ENCODE assay signal across 34 cellular contexts in genomic region chr17:20051624-20052023, GRCh38.
"Had no signal": no experiment of that assay in that cellular context is flagged by ENCODE, and none has a peak within 500 bp of the region (broad histone marks: within the 10 kb centered on the region; RNA-seq: fewer than 3 reads in every experiment).

No MANE protein-coding gene starts in this region.

- H3K9ac ChIP-seq: KMS-11 had no signal

- DNase-seq: Karpas-422, Kasumi-1, KG1, MG63, MM.1S, MV-4-11, NCI-H1048, NCI-H1092, NCI-H1092 treated with DMSO at 0.1 percent for 48 hours, NCI-H1105, NCI-H1105 treated with DMSO at 0.1 percent for 48 hours, NCI-H1417, NCI-H1417 treated with DMSO at 0.1 percent for 48 hours, NCI-H1436, NCI-H1436 treated with DMSO at 0.1 percent for 48 hours, NCI-H146, NCI-H1694, NCI-H1694 treated with DMSO at 0.1 percent for 48 hours, NCI-H187, NCI-H187 treated with DMSO at 0.1 percent for 48 hours, NCI-H1930, NCI-H2029, NCI-H2029 treated with DMSO at 0.1 percent for 48 hours, NCI-H2081 treated with DMSO at 0.1 percent for 48 hours, NCI-H2107, NCI-H2171, NCI-H2171 treated with DMSO at 0.1 percent for 48 hours, NCI-H2227 treated with DMSO at 0.1 percent for 48 hours, NCI-H226, NCI-H345, NCI-H446, NCI-H446 treated with DMSO at 0.1 percent for 48 hours, NCI-H510A had no signal

- H3K27me3 ChIP-seq: MG63 had no signal

- H3K4me2 ChIP-seq: KMS-11 had no signal

- H3K36me3 ChIP-seq: MG63 had no signal

- H3K9me3 ChIP-seq: MG63 had no signal

- H3K4me3 ChIP-seq: MG63 had no signal

- H3K27ac ChIP-seq: KMS-11 had no signal
